In the genomic region with DNA sequence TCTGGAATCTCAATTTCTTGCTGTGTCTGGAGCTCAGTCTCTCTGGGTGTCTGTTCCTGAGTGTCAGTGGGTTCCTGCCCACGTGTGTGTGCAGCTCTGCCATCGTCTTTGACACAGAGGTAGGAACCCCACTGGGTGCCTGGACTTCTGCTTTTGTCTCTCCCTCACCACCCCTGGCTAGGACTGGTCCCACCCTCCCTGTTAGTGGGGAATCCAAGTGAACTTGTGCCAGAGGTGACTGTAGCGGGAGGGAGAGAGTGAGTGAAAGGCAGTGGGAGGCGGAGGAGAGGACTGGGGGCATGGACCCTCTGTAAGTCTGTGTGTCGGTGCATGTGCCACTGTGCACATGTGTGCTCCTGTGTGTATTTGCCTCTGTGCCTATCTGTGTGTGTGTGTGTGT, we compare ENCODE assay signal across 25 cellular contexts.
A peak's percentile ranks its signal among the peaks of the same experiment; 100 is the strongest.
DNase-seq lines count a peak whose midpoint lies in the region; ATAC-seq, FAIRE-seq and TF ChIP-seq lines count a peak whose summit lies in the region.
"Had no signal": no experiment of that assay in that cellular context is flagged by ENCODE, and none has a peak within 500 bp of the region (broad histone marks: within the 10 kb centered on the region; RNA-seq: fewer than 3 reads in every experiment).

No MANE protein-coding gene starts in this region.

- H3K79me2 ChIP-seq in astrocyte (ENCODE audit: insufficient read depth, low read length) (no peaks in the 10 kb centered on the region), neural cell (replicated peaks; ENCODE audit: insufficient read depth, low read length) (no peaks in the 10 kb centered on the region)

- H3K27me3 Mint-ChIP-seq in CD14-positive monocyte (ENCODE audit: low read depth in 3 of 3) (peaks cover 1 to 5% (median 4%) of the 10 kb centered on the region in 3 donors), astrocyte (ENCODE audit: low read depth, unreplicated experiment) (peaks cover 26% of the 10 kb centered on the region), MCF 10A (ENCODE audit: insufficient read depth, unreplicated experiment) (no peaks in the 10 kb centered on the region)
- H3K27me3 Mint-ChIP-seq: activated B cell treated with CpG ODN at 0.5 μM for 24 hours; activated CD8-positive, alpha-beta memory T cell treated with anti-CD3 and anti-CD28 coated beads, Interleukin-2, amount 10 ng/mL, durations not matched to agents 7 days and 5 days had no signal

- CTCF ChIA-PET in IMR-90 (lab: Yijun Ruan, JAX), result no interaction called here
- CTCF ChIA-PET in MCF 10A (lab: Yijun Ruan, JAX), result no interaction called here

- H3K23ac ChIP-seq in IMR-90 (ENCODE audit: low read depth, low read length), result peak overlapping the region; percentile 23

- peak overlapping the region; percentile 72 for H2BK120ac ChIP-seq in IMR-90 (ENCODE audit: low read depth, low read length)

- no peak overlapping the region for H3K4me2 ChIP-seq in IMR-90 (ENCODE audit: low read depth, low read length)
- no peak overlapping the region for H3K4me2 ChIP-seq in astrocyte (ENCODE audit: low read length)
- no peak overlapping the region for H3K4me2 ChIP-seq in neural cell (ENCODE audit: low read length)

- dilution Hi-C loops in IMR-90 (cut with HindIII; ENCODE audit: low sequenced_read_pairs, unreplicated experiment), result no loop called here

- H3K36me3 ChIP-seq in IMR-90 (ENCODE audit: control insufficient read depth, insufficient read depth, low read length) (no peaks in the 10 kb centered on the region), astrocyte (ENCODE audit: insufficient read depth, low read length) (no peaks in the 10 kb centered on the region), neural cell (ENCODE audit: insufficient read depth, low read length) (no peaks in the 10 kb centered on the region)
- H3K36me3 ChIP-seq: BE2C, breast epithelium, lower lobe of right lung, neutrophil had no signal

- H3K18ac ChIP-seq in IMR-90 (ENCODE audit: low read depth, low read length), result no peak overlapping the region

- no peaks in the 10 kb centered on the region for H3K9me3 ChIP-seq in IMR-90 (ENCODE audit: control insufficient read depth, insufficient read depth, low read length)
- no peaks in the 10 kb centered on the region for H3K9me3 ChIP-seq in astrocyte (ENCODE audit: insufficient read depth, low read depth, low read length)
- H3K9me3 ChIP-seq in neural cell (ENCODE audit: low read length), result no peaks in the 10 kb centered on the region
- H3K9me3 ChIP-seq: BE2C, breast epithelium, lower lobe of right lung, neutrophil had no signal

- peak overlapping the region; percentile 57 for H2AK9ac ChIP-seq in IMR-90 (replicated peaks; ENCODE audit: low read depth, low read length, poor library complexity)

- H4K8ac ChIP-seq in IMR-90 (ENCODE audit: low read depth in 2 of 2, low read length in 2 of 2), result peak overlapping the region in 1 of 2 experiments; percentile 43; a peak in 1 of 4 replicates

- in situ Hi-C loops in IMR-90 (cut with MboI; ENCODE audit: low sequenced_read_pairs), result no loop called here

- H4K5ac ChIP-seq in IMR-90 (ENCODE audit: low read depth, low read length), result no peak overlapping the region; the same call in 1 of the 2 replicates

- intact Hi-C loops in CD14-positive monocyte (cut with micrococcal nuclease) (loop anchor here in 1 of 2 donors (10.0 kb wide), 1 partner anchor 296 kb away; a partner anchor contains a TSS), IMR-90 (cut with micrococcal nuclease) (no loop called here), MCF 10A (cut with micrococcal nuclease) (no loop called here)

- H3K4me3 ChIP-seq in IMR-90 (ENCODE audit: insufficient read depth, low read depth, low read length) (no peak overlapping the region), astrocyte (ENCODE audit: insufficient read depth, low read depth, low read length) (no peak overlapping the region), neural cell (ENCODE audit: low read length) (no peak overlapping the region)
- H3K4me3 ChIP-seq: breast epithelium, K562, lower lobe of right lung, skin epidermis had no signal

- no peak overlapping the region for H3K56ac ChIP-seq in IMR-90 (ENCODE audit: extremely low read depth, insufficient read depth, low read length)

- H3K9me2 ChIP-seq in neural cell (ENCODE audit: insufficient read depth, low read length), result no peaks in the 10 kb centered on the region

- H3K4me3 Mint-ChIP-seq in CD14-positive monocyte (no peak overlapping the region), astrocyte (ENCODE audit: unreplicated experiment) (peak overlapping the region; percentile 29), MCF 10A (ENCODE audit: unreplicated experiment) (no peak overlapping the region)
- H3K4me3 Mint-ChIP-seq: activated B cell treated with CpG ODN at 0.5 μM for 24 hours; activated CD8-positive, alpha-beta memory T cell treated with anti-CD3 and anti-CD28 coated beads, Interleukin-2, amount 10 ng/mL, durations not matched to agents 7 days and 5 days; activated naive CD4-positive, alpha-beta T cell treated with anti-CD3 and anti-CD28 coated beads, Interleukin-2, amount 10 ng/mL, durations not matched to agents 7 days and 5 days had no signal

- WGBS in IMR-90 (ENCODE audit: extremely low coverage in 2 of 2, insufficient read length in 1 of 2), 2 experiments, result no CpG with 5 or more reads among the region's 5 CpGs

- H2AFZ ChIP-seq in IMR-90 (replicated peaks; ENCODE audit: low read length, poor library complexity) (no peak overlapping the region), astrocyte (ENCODE audit: low read depth, low read length) (peak overlapping the region; percentile 21), neural cell (ENCODE audit: low read depth, low read length) (no peak overlapping the region)

- H3F3A ChIP-seq in neural cell (ENCODE audit: insufficient read depth, low read length, poor library complexity, severe bottlenecking), result no peaks in the 10 kb centered on the region

- no peak for TF ChIP-seq RAD21 in IMR-90 (IDR thresholded peaks at IDR 0.05; ENCODE audit: low read length)
- TF ChIP-seq RAD21 in neural cell (conservative IDR thresholded peaks at IDR 0.05), result no peak

- ATAC-seq in IMR-90 (ENCODE audit: low read depth), result no peak
- no peak for ATAC-seq in HG02852 (IDR thresholded peaks at IDR 0.05; ENCODE audit: unreplicated experiment)
- ATAC-seq in GM19324 (IDR thresholded peaks at IDR 0.05; ENCODE audit: low FRiP score, unreplicated experiment), result no peak
- ATAC-seq: activated CD8-positive, alpha-beta memory T cell treated with anti-CD3 and anti-CD28 coated beads, Interleukin-2, amount 10 ng/mL, durations not matched to agents 7 days and 5 days; HCT116; K562 had no signal

- TF ChIP-seq EP300 in neural cell (conservative IDR thresholded peaks at IDR 0.05; ENCODE audit: poor library complexity, severe bottlenecking), result no peak

- H3K9me3 Mint-ChIP-seq in CD14-positive monocyte (peaks cover 0 to 2% (median 0%) of the 10 kb centered on the region in 7 donors), astrocyte (ENCODE audit: unreplicated experiment) (peaks cover 4% of the 10 kb centered on the region), MCF 10A (ENCODE audit: unreplicated experiment) (no peaks in the 10 kb centered on the region)
- H3K9me3 Mint-ChIP-seq: activated B cell treated with CpG ODN at 0.5 μM for 24 hours; activated naive CD4-positive, alpha-beta T cell treated with anti-CD3 and anti-CD28 coated beads, Interleukin-2, amount 10 ng/mL, durations not matched to agents 7 days and 5 days had no signal

- H2AK5ac ChIP-seq in IMR-90 (ENCODE audit: low read depth, low read length), result peak overlapping the region; percentile 60

- peak overlapping the region; percentile 81 for H3K4ac ChIP-seq in IMR-90 (ENCODE audit: low read depth, low read length)

- no peaks in the 10 kb centered on the region for H4K20me1 ChIP-seq in IMR-90 (ENCODE audit: insufficient read depth, low read length)
- H4K20me1 ChIP-seq in astrocyte (ENCODE audit: insufficient read depth, low read length), result no peaks in the 10 kb centered on the region
- H4K20me1 ChIP-seq in neural cell (ENCODE audit: insufficient read depth), result no peaks in the 10 kb centered on the region

- H3K79me1 ChIP-seq in IMR-90 (ENCODE audit: low read depth in 1 of 2, low read length in 2 of 2), result no peaks in the 10 kb centered on the region

- no peak for TF ChIP-seq POLR2A in IMR-90 (IDR thresholded peaks at IDR 0.05; ENCODE audit: low read depth, low read length)

- H3K9me1 ChIP-seq in IMR-90 (ENCODE audit: insufficient read depth, low read length), result peaks cover 6% of the 10 kb centered on the region; the same call in 1 of the 2 replicates

- H3K9ac ChIP-seq in IMR-90 (ENCODE audit: low read depth, low read length) (no peak overlapping the region), astrocyte (ENCODE audit: low read length) (peak overlapping the region; percentile 15), neural cell (ENCODE audit: low read length) (peak overlapping the region; percentile 34)

- peak; percentile 47 for DNase-seq in CD14-positive monocyte (ENCODE audit: low spot score)
- no peak for DNase-seq in IMR-90
- no peak for DNase-seq in astrocyte (ENCODE audit: low read depth)
- DNase-seq in MCF 10A (ENCODE audit: unreplicated experiment), result no peak
- no peak for DNase-seq in HCEC 1CT
- DNase-seq: activated B cell treated with CpG ODN at 0.5 μM for 24 hours; activated CD8-positive, alpha-beta memory T cell treated with anti-CD3 and anti-CD28 coated beads, Interleukin-2, amount 10 ng/mL, durations not matched to agents 7 days and 5 days; activated naive CD4-positive, alpha-beta T cell treated with anti-CD3 and anti-CD28 coated beads, Interleukin-2, amount 10 ng/mL, durations not matched to agents 7 days and 5 days; BE2C; effector CD8-positive, alpha-beta T cell; glutamatergic neuron; lower lobe of right lung; NCI-H146; NCI-H2107; NCI-H446; Right ventricle myocardium superior had no signal

- POLR2A ChIA-PET in IMR-90 (lab: Charles Lee; ENCODE audit: unreplicated experiment), result no interaction called here
- POLR2A ChIA-PET in MCF 10A (lab: Yijun Ruan, JAX), result no interaction called here

- peak overlapping the region; percentile 61; the same call in 1 of the 2 replicates for H4K91ac ChIP-seq in IMR-90 (ENCODE audit: insufficient read depth, low read depth, low read length)

- no peak for TF ChIP-seq CTCF in CD14-positive monocyte (IDR thresholded peaks at IDR 0.05)
- no peak for TF ChIP-seq CTCF in IMR-90 (conservative IDR thresholded peaks at IDR 0.05; ENCODE audit: low read depth, low read length)
- no peak for TF ChIP-seq CTCF in astrocyte (IDR thresholded peaks at IDR 0.05; ENCODE audit: insufficient read depth, low read depth, low read length)
- no peak for TF ChIP-seq CTCF in neural cell (IDR thresholded peaks at IDR 0.05; ENCODE audit: poor library complexity, severe bottlenecking)
- TF ChIP-seq CTCF in MCF 10A (IDR thresholded peaks at IDR 0.05; ENCODE audit: unreplicated experiment), result no peak

- peak overlapping the region; percentile 72; the same call in 1 of the 2 replicates for H3K14ac ChIP-seq in IMR-90 (replicated peaks; ENCODE audit: low read depth, low read length)

- H3K27ac Mint-ChIP-seq in CD14-positive monocyte (no peak overlapping the region), astrocyte (ENCODE audit: unreplicated experiment) (peak overlapping the region; percentile 41), MCF 10A (ENCODE audit: low read depth, unreplicated experiment) (no peak overlapping the region)
- H3K27ac Mint-ChIP-seq: activated B cell treated with CpG ODN at 0.5 μM for 24 hours; activated CD8-positive, alpha-beta memory T cell treated with anti-CD3 and anti-CD28 coated beads, Interleukin-2, amount 10 ng/mL, durations not matched to agents 7 days and 5 days; activated naive CD4-positive, alpha-beta T cell treated with anti-CD3 and anti-CD28 coated beads, Interleukin-2, amount 10 ng/mL, durations not matched to agents 7 days and 5 days had no signal

- BruUV-seq in IMR-90 (replicated peaks; lab: Mats Ljungman, UMichigan), result no TSS peak
- no TSS peak for BruUV-seq in MCF 10A (replicated peaks; lab: Mats Ljungman, UMichigan)

- H2BK15ac ChIP-seq in IMR-90 (ENCODE audit: low read depth, low read length), result peak overlapping the region; percentile 72; the same call in 1 of the 3 replicates

- H3K36me3 Mint-ChIP-seq in CD14-positive monocyte, result no peaks in the 10 kb centered on the region
- H3K36me3 Mint-ChIP-seq in astrocyte (ENCODE audit: low read depth, unreplicated experiment), result peaks cover 4% of the 10 kb centered on the region
- no peaks in the 10 kb centered on the region for H3K36me3 Mint-ChIP-seq in MCF 10A (ENCODE audit: insufficient read depth, unreplicated experiment)
- H3K36me3 Mint-ChIP-seq: activated CD8-positive, alpha-beta memory T cell treated with anti-CD3 and anti-CD28 coated beads, Interleukin-2, amount 10 ng/mL, durations not matched to agents 7 days and 5 days; activated naive CD4-positive, alpha-beta T cell treated with anti-CD3 and anti-CD28 coated beads, Interleukin-2, amount 10 ng/mL, durations not matched to agents 7 days and 5 days had no signal

- H2BK20ac ChIP-seq in IMR-90 (ENCODE audit: low read depth, low read length), result peak overlapping the region; percentile 9; the same call in 1 of the 2 replicates

- peaks cover 17% of the 10 kb centered on the region for H3K4me1 Mint-ChIP-seq in CD14-positive monocyte
- peaks cover 22% of the 10 kb centered on the region for H3K4me1 Mint-ChIP-seq in astrocyte (ENCODE audit: low read depth, unreplicated experiment)
- no peaks in the 10 kb centered on the region for H3K4me1 Mint-ChIP-seq in MCF 10A (ENCODE audit: insufficient read depth, unreplicated experiment)
- H3K4me1 Mint-ChIP-seq: activated B cell treated with CpG ODN at 0.5 μM for 24 hours; activated naive CD4-positive, alpha-beta T cell treated with anti-CD3 and anti-CD28 coated beads, Interleukin-2, amount 10 ng/mL, durations not matched to agents 7 days and 5 days had no signal

- no peak for FAIRE-seq in astrocyte (lab: Jason Lieb, UNC)
- FAIRE-seq: colon had no signal

- H3K4me1 ChIP-seq in IMR-90 (ENCODE audit: control insufficient read depth, insufficient read depth, low read length) (peaks cover 5% of the 10 kb centered on the region; the same call in 1 of the 2 replicates), astrocyte (ENCODE audit: insufficient read depth, low read length) (peaks cover 10% of the 10 kb centered on the region)
- H3K4me1 ChIP-seq: breast epithelium had no signal

- H2BK5ac ChIP-seq in IMR-90 (ENCODE audit: low read depth, low read length, poor library complexity, severe bottlenecking), result peak overlapping the region; percentile 13

- H3K27ac ChIP-seq in IMR-90 (ENCODE audit: insufficient read depth, low read length) (no peak overlapping the region), astrocyte (ENCODE audit: low read depth, low read length) (no peak overlapping the region), neural cell (ENCODE audit: low read length) (no peak overlapping the region)
- H3K27ac ChIP-seq: breast epithelium, lower lobe of right lung, neutrophil had no signal

- H3K27me3 ChIP-seq in IMR-90 (ENCODE audit: control insufficient read depth, insufficient read depth, low read length) (peaks cover 2% of the 10 kb centered on the region), astrocyte (ENCODE audit: insufficient read depth, low read length) (peaks cover 5% of the 10 kb centered on the region), neural cell (ENCODE audit: insufficient read depth, low read depth, low read length) (no peaks in the 10 kb centered on the region)
- H3K27me3 ChIP-seq: BE2C, breast epithelium, neutrophil had no signal
